Comparison of ENCODE assay signal across 12 cellular contexts in the genomic region with DNA sequence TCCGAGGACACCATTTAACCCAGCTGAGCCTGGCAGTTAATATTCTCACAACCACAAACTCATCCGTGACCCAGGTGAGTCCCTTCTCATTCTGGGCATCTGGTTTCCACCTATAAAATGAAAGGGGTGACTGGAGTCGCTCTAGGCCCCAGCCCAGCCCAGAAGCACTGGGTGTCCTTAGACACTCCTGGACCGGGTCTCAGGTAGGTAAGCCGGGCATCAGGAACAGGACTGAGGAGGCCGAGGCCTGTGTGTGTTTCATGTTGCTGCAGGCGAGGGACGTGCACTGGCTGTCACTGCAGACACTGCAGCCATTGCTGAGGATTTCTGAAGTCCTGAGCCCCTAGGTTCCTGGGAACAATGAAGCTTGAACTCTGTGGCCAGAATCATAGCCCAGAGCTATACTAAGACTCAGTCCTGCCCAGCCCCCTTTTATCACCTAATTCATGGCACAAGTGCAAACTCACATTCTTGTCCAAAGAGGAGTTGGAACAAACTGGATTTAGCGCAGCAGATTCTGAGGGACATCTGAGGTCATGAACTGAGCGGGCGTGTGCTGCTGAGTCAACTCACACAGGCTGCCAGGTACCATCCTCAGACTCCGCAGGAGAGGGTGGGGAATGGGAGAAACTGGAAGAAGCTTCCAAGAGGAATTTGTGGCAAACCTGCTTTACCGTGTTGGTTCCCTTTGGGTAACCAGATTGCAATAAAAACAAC.
DNase-seq lines count a peak whose midpoint lies in the region; ATAC-seq and TF ChIP-seq lines count a peak whose summit lies in the region.
"Had no signal": no experiment of that assay in that cellular context is flagged by ENCODE, and none has a peak within 500 bp of the region (broad histone marks: within the 10 kb centered on the region; RNA-seq: fewer than 3 reads in every experiment).

No MANE protein-coding gene starts in this region.

- intact Hi-C loops in heart right ventricle (cut with DNase I) = loop anchor here in 5 of 10 donors (5.0 to 10.0 kb wide), 5 partner anchors 82 to 234 kb away; a partner anchor contains a TSS

- H3K9me3 Mint-ChIP-seq in HFFc6 = no peaks in the 10 kb centered on the region
- H3K9me3 Mint-ChIP-seq in activated T-cell treated with anti-CD3 and anti-CD28 coated beads, Interleukin-2, amount 50 U/mL, for 4 hours = no peaks in the 10 kb centered on the region
- H3K9me3 Mint-ChIP-seq in activated T-helper 17 cell treated with anti-CD3 and anti-CD28 coated beads, Interleukin-2, amount 50 U/mL, for 72 hours = no peaks in the 10 kb centered on the region
- H3K9me3 Mint-ChIP-seq: activated B cell treated with CpG ODN at 0.5 μM for 24 hours had no signal

- ATAC-seq in heart right ventricle = peak; percentile 57 to 84 (median 80)
- no peak for ATAC-seq in activated T-cell treated with anti-CD3 and anti-CD28 coated beads, Interleukin-2, amount 50 U/mL, for 4 hours
- no peak for ATAC-seq in activated T-helper 17 cell treated with anti-CD3 and anti-CD28 coated beads, Interleukin-2, amount 50 U/mL, for 72 hours (replicated peaks)

- peaks cover 20 to 60% (median 50%) of the 10 kb centered on the region in 9 donors for H3K4me1 ChIP-seq in heart right ventricle

- peaks cover 18% of the 10 kb centered on the region for H3K27me3 Mint-ChIP-seq in HFFc6 (ENCODE audit: insufficient read depth)
- peaks cover 11% of the 10 kb centered on the region for H3K27me3 Mint-ChIP-seq in activated T-cell treated with anti-CD3 and anti-CD28 coated beads, Interleukin-2, amount 50 U/mL, for 4 hours (ENCODE audit: low read depth)
- peaks cover 22% of the 10 kb centered on the region for H3K27me3 Mint-ChIP-seq in activated T-helper 17 cell treated with anti-CD3 and anti-CD28 coated beads, Interleukin-2, amount 50 U/mL, for 72 hours

- H3K9me3 ChIP-seq in heart right ventricle = peaks cover 0 to 8% (median 0%) of the 10 kb centered on the region in 11 donors

- WGBS in heart right ventricle, 2 donors = 62 to 63% methylated on average over 13 of the region's 13 CpGs

- H3K27ac ChIP-seq in VCaP (peak overlapping the region; percentile 92), heart right ventricle (peak overlapping the region in 9 of 10 donors; percentile 40 to 83 (median 75))

- no peaks in the 10 kb centered on the region for H3K27me3 ChIP-seq in heart right ventricle

- H3K4me3 ChIP-seq in heart right ventricle (no peak overlapping the region), skeletal muscle cell (ENCODE audit: low read depth, low read length) (no peak overlapping the region)
- H3K4me3 ChIP-seq: K562 had no signal

- H3K36me3 ChIP-seq in heart right ventricle = no peaks in the 10 kb centered on the region

- H3K27ac Mint-ChIP-seq in HFFc6 = peak overlapping the region; percentile 97; the same call in 1 of the 2 replicates
- H3K27ac Mint-ChIP-seq in activated T-helper 17 cell treated with anti-CD3 and anti-CD28 coated beads, Interleukin-2, amount 50 U/mL, for 72 hours = no peak overlapping the region
- H3K27ac Mint-ChIP-seq: activated B cell treated with CpG ODN at 0.5 μM for 24 hours had no signal

- H3K4me1 Mint-ChIP-seq in HFFc6 (ENCODE audit: low read depth) = peaks cover 29% of the 10 kb centered on the region
- no peaks in the 10 kb centered on the region for H3K4me1 Mint-ChIP-seq in activated T-cell treated with anti-CD3 and anti-CD28 coated beads, Interleukin-2, amount 50 U/mL, for 4 hours (ENCODE audit: low read depth)
- no peaks in the 10 kb centered on the region for H3K4me1 Mint-ChIP-seq in activated T-helper 17 cell treated with anti-CD3 and anti-CD28 coated beads, Interleukin-2, amount 50 U/mL, for 72 hours

- no peaks in the 10 kb centered on the region for H3K36me3 Mint-ChIP-seq in HFFc6 (ENCODE audit: low read depth)
- no peaks in the 10 kb centered on the region for H3K36me3 Mint-ChIP-seq in activated T-cell treated with anti-CD3 and anti-CD28 coated beads, Interleukin-2, amount 50 U/mL, for 4 hours (ENCODE audit: insufficient read depth)
- no peaks in the 10 kb centered on the region for H3K36me3 Mint-ChIP-seq in activated T-helper 17 cell treated with anti-CD3 and anti-CD28 coated beads, Interleukin-2, amount 50 U/mL, for 72 hours (ENCODE audit: low read depth)

- TF ChIP-seq CTCF in HFFc6 (IDR thresholded peaks at IDR 0.05) (no peak), VCaP (conservative IDR thresholded peaks at IDR 0.05) (no peak), heart right ventricle (IDR thresholded peaks at IDR 0.05) (no peak)

- H3K4me3 Mint-ChIP-seq in HFFc6 = no peak overlapping the region; the same call in 1 of the 2 replicates
- no peak overlapping the region for H3K4me3 Mint-ChIP-seq in activated T-cell treated with anti-CD3 and anti-CD28 coated beads, Interleukin-2, amount 50 U/mL, for 4 hours
- H3K4me3 Mint-ChIP-seq in activated T-helper 17 cell treated with anti-CD3 and anti-CD28 coated beads, Interleukin-2, amount 50 U/mL, for 72 hours = no peak overlapping the region
- H3K4me3 Mint-ChIP-seq: activated B cell treated with CpG ODN at 0.5 μM for 24 hours had no signal

- DNase-seq in HFFc6 = peak; percentile 25
- peak in 1 of 2 donors; percentile 56 for DNase-seq in heart right ventricle
- DNase-seq in skeletal muscle cell (ENCODE audit: low read depth) = peak; percentile 48
- DNase-seq in activated T-cell treated with anti-CD3 and anti-CD28 coated beads, Interleukin-2, amount 50 U/mL, for 4 hours = no peak
- no peak for DNase-seq in stimulated activated naive CD4-positive, alpha-beta T cell (lab: John Stamatoyannopoulos, UW)
- no peak for DNase-seq in middle frontal gyrus (ENCODE audit: extremely low spot score, low spot score)
- DNase-seq: activated B cell treated with CpG ODN at 0.5 μM for 24 hours; activated naive CD4-positive, alpha-beta T cell treated with Interleukin-2 at 50 U/mL for 16 hours; OCI-M1 had no signal

Comparison
In these comparisons a context has a peak if more than half of its experiments do, and no peak if none do; other contexts are left out.
1. DNase-seq: peak in HFFc6 (single experiment) and skeletal muscle cell (single experiment); none in activated T-cell treated with anti-CD3 and anti-CD28 coated beads, Interleukin-2, amount 50 U/mL, for 4 hours (single experiment), stimulated activated naive CD4-positive, alpha-beta T cell (0 of 6) and middle frontal gyrus (single experiment).
2. ATAC-seq: peak in heart right ventricle (8 of 8); none in activated T-cell treated with anti-CD3 and anti-CD28 coated beads, Interleukin-2, amount 50 U/mL, for 4 hours (0 of 2) and activated T-helper 17 cell treated with anti-CD3 and anti-CD28 coated beads, Interleukin-2, amount 50 U/mL, for 72 hours (single experiment).